ENCODE assay signal across 17 cellular contexts in the genomic region with DNA sequence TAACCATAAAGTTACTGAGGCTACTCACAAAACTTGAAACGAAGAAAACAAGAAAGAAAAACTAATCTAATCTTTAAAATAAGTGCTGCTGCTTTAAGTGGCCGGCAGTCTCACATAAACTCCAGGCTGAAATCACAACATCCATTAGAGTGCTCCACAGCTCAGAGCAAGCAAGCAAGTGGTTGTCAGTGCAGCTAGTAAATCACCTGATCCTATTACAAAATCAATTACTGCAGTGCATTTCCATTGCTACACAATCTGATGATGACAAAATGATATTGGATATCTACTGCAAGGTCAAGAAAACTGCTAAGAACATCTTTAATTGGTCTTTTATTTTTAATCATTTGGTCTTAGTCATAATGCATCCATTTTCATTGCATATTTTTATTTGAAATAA.
"Had no signal": no experiment of that assay in that cellular context is flagged by ENCODE, and none has a peak within 500 bp of the region (broad histone marks: within the 10 kb centered on the region; RNA-seq: fewer than 3 reads in every experiment).

No MANE protein-coding gene starts in this region.

- ATAC-seq: activated CD8-positive, alpha-beta T cell treated with anti-CD3 and anti-CD28 coated beads, Interleukin-2, amount 10 ng/mL, durations not matched to agents 7 days and 5 days; body of pancreas; foreskin keratinocyte; naive thymus-derived CD8-positive, alpha-beta T cell; stimulated activated naive CD8-positive, alpha-beta T cell treated with anti-CD3 and anti-CD28 coated beads, Interleukin-15, amount 100 ng/mL, for 72 hours had no signal

- H3K9me3 ChIP-seq: body of pancreas, pancreas, right lobe of liver, suprapubic skin had no signal

- H3K4me3 ChIP-seq: body of pancreas, pancreas, right lobe of liver, smooth muscle cell, suprapubic skin had no signal

- H3K4me1 ChIP-seq: body of pancreas, foreskin keratinocyte, right lobe of liver, suprapubic skin had no signal

- DNase-seq: activated CD4-positive, alpha-beta T cell treated with anti-CD3 and anti-CD28 coated beads, Interleukin-2, amount 10 ng/mL, durations not matched to agents 7 days and 5 days; activated CD4-positive, CD25-positive, alpha-beta regulatory T cell; activated CD8-positive, alpha-beta T cell treated with anti-CD3 and anti-CD28 coated beads, Interleukin-2, amount 10 ng/mL, durations not matched to agents 7 days and 5 days; activated naive CD4-positive, alpha-beta T cell treated with Interleukin-2 at 50 U/mL for 16 hours; activated T-cell treated with anti-CD3 and anti-CD28 coated beads, Interleukin-2, amount 50 U/mL, for 24 hours; body of pancreas; effector memory CD8-positive, alpha-beta T cell; foreskin keratinocyte; hippocampal formation; kidney; naive thymus-derived CD8-positive, alpha-beta T cell; pancreas; right lobe of liver; stimulated activated CD4-positive, alpha-beta T cell treated with anti-CD3 and anti-CD28 coated beads, Interleukin-4, amount 100 ng/mL, for 1 hour; stimulated activated naive CD8-positive, alpha-beta T cell treated with anti-CD3 and anti-CD28 coated beads, Interleukin-15, amount 100 ng/mL, for 72 hours had no signal

- H3K27ac ChIP-seq: body of pancreas, foreskin keratinocyte, pancreas, right lobe of liver, suprapubic skin had no signal

- H3K27me3 ChIP-seq: body of pancreas, foreskin keratinocyte, pancreas, right lobe of liver, suprapubic skin had no signal

- H3K36me3 ChIP-seq: pancreas, right lobe of liver, suprapubic skin had no signal
